Comparison of ENCODE assay signal across 1 cellular context in the genomic region with DNA sequence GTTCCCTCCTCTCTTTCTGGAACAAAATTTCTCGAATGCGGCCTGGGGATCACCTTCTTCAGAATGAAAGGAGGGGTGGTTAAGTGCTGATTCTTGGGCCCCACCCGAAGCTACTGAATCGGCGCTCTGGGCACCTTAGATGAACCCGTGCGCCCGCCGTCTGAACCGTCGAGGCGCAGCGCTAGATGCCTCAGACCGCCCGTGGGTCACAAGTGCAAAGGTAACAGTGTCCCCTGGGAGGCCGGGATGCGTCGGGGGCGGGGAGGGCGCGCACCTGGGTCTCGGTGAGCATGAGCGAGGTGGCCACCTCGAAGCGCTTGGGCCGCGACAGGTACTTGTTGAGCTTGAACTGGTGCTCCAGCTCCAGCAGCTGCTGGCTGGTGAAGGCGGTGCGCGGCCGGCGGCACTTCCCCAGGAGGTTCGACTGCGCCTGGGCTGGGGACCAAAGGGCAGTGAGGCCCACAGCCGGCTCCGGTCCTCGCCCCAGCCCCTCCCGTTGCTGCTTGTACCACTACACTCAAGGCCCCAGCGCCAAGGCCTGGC.
TF ChIP-seq lines count a peak whose summit lies in the region.

No MANE protein-coding gene starts in this region.

TF ChIP-seq in K562, 482 proteins besides CTCF, POLR2A, EP300 and RAD21:
- peak; percentile 42 for TF ChIP-seq POLR2G (IDR thresholded peaks at IDR 0.05; ENCODE audit: low read depth, low read length)
- TF ChIP-seq, protein P1, sequence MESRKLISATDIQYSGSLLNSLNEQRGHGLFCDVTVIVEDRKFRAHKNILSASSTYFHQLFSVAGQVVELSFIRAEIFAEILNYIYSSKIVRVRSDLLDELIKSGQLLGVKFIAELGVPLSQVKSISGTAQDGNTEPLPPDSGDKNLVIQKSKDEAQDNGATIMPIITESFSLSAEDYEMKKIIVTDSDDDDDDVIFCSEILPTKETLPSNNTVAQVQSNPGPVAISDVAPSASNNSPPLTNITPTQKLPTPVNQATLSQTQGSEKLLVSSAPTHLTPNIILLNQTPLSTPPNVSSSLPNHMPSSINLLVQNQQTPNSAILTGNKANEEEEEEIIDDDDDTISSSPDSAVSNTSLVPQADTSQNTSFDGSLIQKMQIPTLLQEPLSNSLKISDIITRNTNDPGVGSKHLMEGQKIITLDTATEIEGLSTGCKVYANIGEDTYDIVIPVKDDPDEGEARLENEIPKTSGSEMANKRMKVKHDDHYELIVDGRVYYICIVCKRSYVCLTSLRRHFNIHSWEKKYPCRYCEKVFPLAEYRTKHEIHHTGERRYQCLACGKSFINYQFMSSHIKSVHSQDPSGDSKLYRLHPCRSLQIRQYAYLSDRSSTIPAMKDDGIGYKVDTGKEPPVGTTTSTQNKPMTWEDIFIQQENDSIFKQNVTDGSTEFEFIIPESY (CRISPR knock-in tag; IDR thresholded peaks at IDR 0.05) = peak; percentile 72
- no peak for TF ChIP-seq KHSRP (IDR thresholded peaks at IDR 0.05)
